ENCODE assay signal across 9 cellular contexts in the genomic region with DNA sequence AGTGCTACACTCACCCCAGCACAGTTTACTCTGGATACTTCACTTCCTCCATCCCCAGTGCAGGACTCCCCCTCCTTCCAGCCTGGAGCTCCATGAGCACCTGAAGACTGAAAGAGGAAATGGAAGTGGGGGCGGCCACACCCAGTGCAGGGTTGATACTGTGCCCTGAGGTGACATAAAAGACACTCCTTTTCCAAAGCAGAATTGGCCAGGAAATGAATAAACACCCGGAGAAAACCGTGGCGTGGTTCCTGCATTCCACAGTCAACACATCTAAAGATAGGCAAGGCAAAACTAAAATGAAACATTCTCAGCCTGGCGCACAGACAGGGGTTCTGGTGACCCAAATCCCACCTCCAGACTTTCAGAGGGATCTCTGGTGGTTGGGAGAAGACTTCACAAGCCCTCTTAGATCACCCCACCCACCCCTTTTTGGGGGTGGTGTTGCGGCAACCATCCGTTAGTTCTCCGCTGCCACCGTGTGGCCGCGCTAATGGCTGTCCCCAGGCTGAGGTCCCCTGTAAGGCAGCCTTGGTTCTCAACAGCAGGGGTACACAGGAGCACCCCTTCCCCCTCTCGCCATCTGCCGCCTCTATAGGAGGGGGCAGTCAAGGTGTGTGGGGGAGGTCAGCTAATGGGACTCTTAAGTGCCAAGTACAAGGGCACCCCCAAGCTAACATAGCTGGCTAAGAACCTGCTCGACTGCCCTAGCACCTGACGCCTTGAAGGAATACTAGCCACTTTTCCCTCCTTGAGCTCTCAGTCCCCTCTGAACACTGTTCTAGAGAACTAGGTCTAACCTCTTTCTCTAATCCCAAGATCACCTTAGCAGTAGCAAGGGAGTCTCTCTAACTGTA. TPM values are rescaled to one million over a fixed set of nuclear protein-coding genes. Genes with fewer than 3 reads are reported as not detected.
A peak's percentile ranks its signal among the peaks of the same experiment; 100 is the strongest.
DNase-seq lines count a peak whose midpoint lies in the region; ATAC-seq and TF ChIP-seq lines count a peak whose summit lies in the region.
"Had no signal": no experiment of that assay in that cellular context is flagged by ENCODE, and none has a peak within 500 bp of the region (broad histone marks: within the 10 kb centered on the region; RNA-seq: fewer than 3 reads in every experiment).

No MANE protein-coding gene starts in this region.

- peak overlapping the region; percentile 50 for H3K4me3 Mint-ChIP-seq in activated CD8-positive, alpha-beta T cell treated with anti-CD3 and anti-CD28 coated beads, Interleukin-2, amount 10 ng/mL, durations not matched to agents 7 days and 5 days
- peak overlapping the region; percentile 61 to 68 for H3K4me3 Mint-ChIP-seq in stimulated activated naive CD8-positive, alpha-beta T cell treated with anti-CD3 and anti-CD28 coated beads, Interleukin-15, amount 100 ng/mL, for 72 hours

- H3K9me3 ChIP-seq in MM.1S (replicated peaks; ENCODE audit: insufficient read depth, low read length) (no peaks in the 10 kb centered on the region), mucosa of rectum (ENCODE audit: control insufficient read depth in 2 of 2, low read length in 2 of 2) (no peaks in the 10 kb centered on the region)
- no peaks in the 10 kb centered on the region for H3K9me3 ChIP-seq in effector memory CD4-positive, alpha-beta T cell (ENCODE audit: control insufficient read depth, low read length)

- CTCF ChIA-PET in activated CD8-positive, alpha-beta T cell treated with anti-CD3 and anti-CD28 coated beads, Interleukin-2, amount 10 ng/mL, durations not matched to agents 7 days and 5 days (lab: Charles Lee) = interaction anchor here (0.6 to 2.2 kb wide), 24 partner anchors 9 to 366 kb away, joined by 3 to 13 read pairs (median 3); partner anchors contain the start of genes CDHR4, INKA1, MON1A and UBA7

- peak; percentile 52 for ATAC-seq in activated CD8-positive, alpha-beta T cell treated with anti-CD3 and anti-CD28 coated beads, Interleukin-2, amount 10 ng/mL, durations not matched to agents 7 days and 5 days
- peak; percentile 46 for ATAC-seq in stimulated activated naive CD8-positive, alpha-beta T cell treated with anti-CD3 and anti-CD28 coated beads, Interleukin-15, amount 100 ng/mL, for 72 hours
- ATAC-seq in GM21717 (IDR thresholded peaks at IDR 0.05; ENCODE audit: unreplicated experiment) (no peak), GM18870 (IDR thresholded peaks at IDR 0.05; ENCODE audit: unreplicated experiment) (no peak)

- H3K9me2 ChIP-seq in MM.1S (replicated peaks; ENCODE audit: insufficient read depth, low read length) = no peaks in the 10 kb centered on the region

- peak overlapping the region; percentile 93 for H3K27ac Mint-ChIP-seq in activated CD8-positive, alpha-beta T cell treated with anti-CD3 and anti-CD28 coated beads, Interleukin-2, amount 10 ng/mL, durations not matched to agents 7 days and 5 days
- H3K27ac Mint-ChIP-seq in stimulated activated naive CD8-positive, alpha-beta T cell treated with anti-CD3 and anti-CD28 coated beads, Interleukin-15, amount 100 ng/mL, for 72 hours = peak overlapping the region; percentile 40 to 46

- 0 out of 2 replicates have a peak overlapping the region, but pooled peaks have one; percentile 15 for H2AFZ ChIP-seq in MM.1S (ENCODE audit: low read length)

- peak overlapping the region; percentile 43; the same call in 1 of the 2 replicates for H3K4me2 ChIP-seq in MM.1S (ENCODE audit: low read depth, low read length)

- H3K27me3 Mint-ChIP-seq in activated CD8-positive, alpha-beta T cell treated with anti-CD3 and anti-CD28 coated beads, Interleukin-2, amount 10 ng/mL, durations not matched to agents 7 days and 5 days (ENCODE audit: low read depth) = no peaks in the 10 kb centered on the region
- H3K27me3 Mint-ChIP-seq in stimulated activated naive CD8-positive, alpha-beta T cell treated with anti-CD3 and anti-CD28 coated beads, Interleukin-15, amount 100 ng/mL, for 72 hours = no peaks in the 10 kb centered on the region

- peaks cover 39% of the 10 kb centered on the region for H3K4me1 Mint-ChIP-seq in activated CD8-positive, alpha-beta T cell treated with anti-CD3 and anti-CD28 coated beads, Interleukin-2, amount 10 ng/mL, durations not matched to agents 7 days and 5 days (ENCODE audit: low read depth)
- peaks cover 38% of the 10 kb centered on the region for H3K4me1 Mint-ChIP-seq in stimulated activated naive CD8-positive, alpha-beta T cell treated with anti-CD3 and anti-CD28 coated beads, Interleukin-15, amount 100 ng/mL, for 72 hours

- H3K9ac ChIP-seq in MM.1S (ENCODE audit: low read length) (no peak overlapping the region), mucosa of rectum (ENCODE audit: low read depth in 1 of 2, low read length in 2 of 2) (peak overlapping the region; percentile 58 to 72)

- no peaks in the 10 kb centered on the region for H3K36me3 ChIP-seq in MM.1S (replicated peaks; ENCODE audit: insufficient read depth, low read length)
- peaks cover 29% of the 10 kb centered on the region for H3K36me3 ChIP-seq in effector memory CD4-positive, alpha-beta T cell (ENCODE audit: control insufficient read depth, insufficient read depth, low read length)
- peaks cover 4 to 5% of the 10 kb centered on the region in 2 donors for H3K36me3 ChIP-seq in mucosa of rectum (ENCODE audit: control insufficient read depth in 2 of 2, insufficient read depth in 2 of 2, low read length in 2 of 2)

- H3K4me3 ChIP-seq in MM.1S (ENCODE audit: low read length) (no peak overlapping the region), mucosa of rectum (ENCODE audit: low read length in 2 of 2) (peak overlapping the region; percentile 55 to 71)
- H3K4me3 ChIP-seq in effector memory CD4-positive, alpha-beta T cell (ENCODE audit: insufficient read depth, low read depth, low read length, poor library complexity, severe bottlenecking) = no peak overlapping the region

- no peaks in the 10 kb centered on the region for H4K20me1 ChIP-seq in MM.1S (ENCODE audit: insufficient read depth, low read length)

- H3K27ac ChIP-seq in MM.1S (ENCODE audit: low read length) (no peak overlapping the region), mucosa of rectum (ENCODE audit: low read depth in 2 of 2, low read length in 2 of 2) (peak overlapping the region; percentile 92 to 96)
- peak overlapping the region; percentile 6 for H3K27ac ChIP-seq in effector memory CD4-positive, alpha-beta T cell (ENCODE audit: insufficient read depth, low read length, poor library complexity, severe bottlenecking)

- no peaks in the 10 kb centered on the region for H3K79me2 ChIP-seq in MM.1S (ENCODE audit: low read length)

- peak; percentile 53 for TF ChIP-seq CTCF in MM.1S (IDR thresholded peaks at IDR 0.05; ENCODE audit: low read length)

- DNase-seq in GM03348 (ENCODE audit: low spot score) (peak; percentile 89), MM.1S (no peak)
- peak; percentile 69 for DNase-seq in activated CD8-positive, alpha-beta T cell treated with anti-CD3 and anti-CD28 coated beads, Interleukin-2, amount 10 ng/mL, durations not matched to agents 7 days and 5 days
- peak in 1 of 3 donors; percentile 27 for DNase-seq in effector memory CD4-positive, alpha-beta T cell
- DNase-seq in stimulated activated naive CD8-positive, alpha-beta T cell treated with anti-CD3 and anti-CD28 coated beads, Interleukin-15, amount 100 ng/mL, for 72 hours = peak; percentile 45 to 49

- no peaks in the 10 kb centered on the region for H3K27me3 ChIP-seq in MM.1S (replicated peaks; ENCODE audit: insufficient read depth, low read length)
- no peaks in the 10 kb centered on the region for H3K27me3 ChIP-seq in effector memory CD4-positive, alpha-beta T cell (replicated peaks; ENCODE audit: control insufficient read depth, insufficient read depth, low read length, poor library complexity, severe bottlenecking)
- no peaks in the 10 kb centered on the region for H3K27me3 ChIP-seq in mucosa of rectum (ENCODE audit: control insufficient read depth in 2 of 2, insufficient read depth in 2 of 2, low read length in 2 of 2)

- peaks cover 6% of the 10 kb centered on the region for H3K36me3 Mint-ChIP-seq in activated CD8-positive, alpha-beta T cell treated with anti-CD3 and anti-CD28 coated beads, Interleukin-2, amount 10 ng/mL, durations not matched to agents 7 days and 5 days (ENCODE audit: low read depth)

- peaks cover 13% of the 10 kb centered on the region for H3K4me1 ChIP-seq in MM.1S (ENCODE audit: low read length)
- H3K4me1 ChIP-seq in effector memory CD4-positive, alpha-beta T cell (ENCODE audit: control insufficient read depth, insufficient read depth, low read length, poor library complexity, severe bottlenecking) = peaks cover 28% of the 10 kb centered on the region
- H3K4me1 ChIP-seq in mucosa of rectum (ENCODE audit: control insufficient read depth in 2 of 2, insufficient read depth in 2 of 2, low read length in 2 of 2) = peaks cover 40 to 44% of the 10 kb centered on the region in 2 donors

- no peaks in the 10 kb centered on the region for H3F3A ChIP-seq in MM.1S (ENCODE audit: insufficient read depth, low read length)

- no peaks in the 10 kb centered on the region for H3K9me3 Mint-ChIP-seq in activated CD8-positive, alpha-beta T cell treated with anti-CD3 and anti-CD28 coated beads, Interleukin-2, amount 10 ng/mL, durations not matched to agents 7 days and 5 days (ENCODE audit: insufficient read depth)
- no peaks in the 10 kb centered on the region for H3K9me3 Mint-ChIP-seq in stimulated activated naive CD8-positive, alpha-beta T cell treated with anti-CD3 and anti-CD28 coated beads, Interleukin-15, amount 100 ng/mL, for 72 hours

- POLR2A ChIA-PET in activated CD8-positive, alpha-beta T cell treated with anti-CD3 and anti-CD28 coated beads, Interleukin-2, amount 10 ng/mL, durations not matched to agents 7 days and 5 days (lab: Charles Lee) = interaction anchor here (0.7 to 1.6 kb wide), 2 partner anchors 33 to 49 kb away, joined by 3 to 5 read pairs; no protein-coding TSS in a partner anchor

RNA-seq across cellular contexts. Expression of gene MST1R, which starts 2.6 kb away (rescaled TPM):
- 1 to 10 TPM; 3.2 to 3.9 TPM for total RNA-seq in activated CD8-positive, alpha-beta T cell treated with anti-CD3 and anti-CD28 coated beads, Interleukin-2, amount 10 ng/mL, durations not matched to agents 7 days and 5 days

RNA-seq across cellular contexts. Expression of gene MON1A, which starts 23.4 kb away (rescaled TPM):
- total RNA-seq in activated CD8-positive, alpha-beta T cell treated with anti-CD3 and anti-CD28 coated beads, Interleukin-2, amount 10 ng/mL, durations not matched to agents 7 days and 5 days = 10 to 100 TPM; 13.4 to 15.0 TPM

RNA-seq across cellular contexts. Expression of gene RBM6, which starts 33.7 kb away (rescaled TPM):
- 100 to 1,000 TPM; 104 to 112 TPM for total RNA-seq in activated CD8-positive, alpha-beta T cell treated with anti-CD3 and anti-CD28 coated beads, Interleukin-2, amount 10 ng/mL, durations not matched to agents 7 days and 5 days

RNA-seq across cellular contexts. Expression of gene CAMKV, which starts 36.5 kb away (rescaled TPM):
- total RNA-seq in activated CD8-positive, alpha-beta T cell treated with anti-CD3 and anti-CD28 coated beads, Interleukin-2, amount 10 ng/mL, durations not matched to agents 7 days and 5 days = not detected
- total RNA-seq: glomerular endothelial cell had no signal

RNA-seq across cellular contexts. Expression of gene TRAIP, which starts 49.9 kb away (rescaled TPM):
- total RNA-seq in activated CD8-positive, alpha-beta T cell treated with anti-CD3 and anti-CD28 coated beads, Interleukin-2, amount 10 ng/mL, durations not matched to agents 7 days and 5 days = 10 to 100 TPM; 32.0 to 32.9 TPM

Comparison
In these comparisons a context has a peak if more than half of its experiments do, and no peak if none do; other contexts are left out.
1. H3K4me3 ChIP-seq: peak in mucosa of rectum (2 of 2); none in MM.1S (single experiment) and effector memory CD4-positive, alpha-beta T cell (single experiment).
2. ATAC-seq: peak in activated CD8-positive, alpha-beta T cell treated with anti-CD3 and anti-CD28 coated beads, Interleukin-2, amount 10 ng/mL, durations not matched to agents 7 days and 5 days (single experiment) and stimulated activated naive CD8-positive, alpha-beta T cell treated with anti-CD3 and anti-CD28 coated beads, Interleukin-15, amount 100 ng/mL, for 72 hours (single experiment); none in GM21717 (single experiment) and GM18870 (single experiment).